In the genomic region with DNA sequence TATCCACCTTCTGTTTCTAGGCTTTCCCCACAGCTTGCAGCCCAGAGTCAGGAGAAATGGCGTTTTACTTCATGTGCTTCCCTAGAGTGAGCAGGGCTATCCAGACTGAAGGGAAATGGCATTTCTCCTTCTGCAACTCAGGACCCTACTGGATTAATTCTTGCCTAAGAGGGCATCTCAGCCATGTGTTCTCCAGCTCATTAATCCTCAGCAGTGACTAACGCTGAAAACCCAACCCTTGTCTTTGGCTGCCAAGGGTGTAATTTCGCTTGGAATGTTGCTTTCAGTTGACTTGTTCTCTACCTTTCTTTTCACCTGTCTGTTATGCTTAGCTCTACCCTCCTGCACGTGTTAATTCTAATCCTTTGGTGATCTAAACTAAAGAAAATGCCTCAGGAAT, we compare ENCODE assay signal across 14 cellular contexts. TPM values are rescaled to one million over a fixed set of nuclear protein-coding genes. Genes with fewer than 3 reads are reported as not detected.
DNase-seq lines count a peak whose midpoint lies in the region; TF ChIP-seq lines count a peak whose summit lies in the region.
"Had no signal": no experiment of that assay in that cellular context is flagged by ENCODE, and none has a peak within 500 bp of the region (broad histone marks: within the 10 kb centered on the region; RNA-seq: fewer than 3 reads in every experiment).

No MANE protein-coding gene starts in this region.

- no peak overlapping the region for H3K4me2 ChIP-seq in hepatocyte

- no peaks in the 10 kb centered on the region for H3K9me2 ChIP-seq in hepatocyte (replicated peaks; ENCODE audit: insufficient read depth)

- intact Hi-C loops in thyroid gland (cut with DNase I) = no loop called here

- no peak for TF ChIP-seq CTCF in hepatocyte (IDR thresholded peaks at IDR 0.05; ENCODE audit: poor library complexity)
- no peak for TF ChIP-seq CTCF in thyroid gland (IDR thresholded peaks at IDR 0.05)

- H3K27me3 ChIP-seq in hepatocyte = no peaks in the 10 kb centered on the region
- H3K27me3 ChIP-seq in thyroid gland = no peaks in the 10 kb centered on the region

- H3K36me3 ChIP-seq in hepatocyte (replicated peaks; ENCODE audit: insufficient read depth, low read depth) = no peaks in the 10 kb centered on the region
- H3K36me3 ChIP-seq in thyroid gland = no peaks in the 10 kb centered on the region
- H3K36me3 ChIP-seq: thoracic aorta had no signal

- H4K20me1 ChIP-seq in hepatocyte (ENCODE audit: insufficient read depth, poor library complexity, severe bottlenecking) = no peaks in the 10 kb centered on the region

- H3K79me2 ChIP-seq in hepatocyte = no peaks in the 10 kb centered on the region

- no peak for TF ChIP-seq POLR2A in thyroid gland (IDR thresholded peaks at IDR 0.05)

- H2AFZ ChIP-seq in hepatocyte = no peak overlapping the region

- no peaks in the 10 kb centered on the region for H3K9me3 ChIP-seq in hepatocyte (ENCODE audit: low read depth)
- no peaks in the 10 kb centered on the region for H3K9me3 ChIP-seq in thyroid gland
- H3K9me3 ChIP-seq: thoracic aorta had no signal

- WGBS in hepatocyte (ENCODE audit: low lambda C conversion rate, missing lambda C conversion rate) = 72% methylated on average over 4 of the region's 4 CpGs
- 68 to 79% methylated on average over 4 of the region's 4 CpGs for WGBS in thyroid gland, 2 donors

- in situ Hi-C loops in G401 (cut with HindIII; ENCODE audit: low sequenced_read_pairs) = no loop called here

- H3K4me1 ChIP-seq in hepatocyte (ENCODE audit: insufficient read depth) (peaks cover 43% of the 10 kb centered on the region), thyroid gland (peaks cover 40 to 58% of the 10 kb centered on the region in 2 donors)

- H3K27ac ChIP-seq in hepatocyte = peak overlapping the region; percentile 94
- H3K27ac ChIP-seq in thyroid gland = peak overlapping the region in 2 of 3 donors; percentile 19 to 82
- H3K27ac ChIP-seq: thoracic aorta had no signal

- H3K4me3 ChIP-seq in hepatocyte (no peak overlapping the region), thyroid gland (replicated peaks in 1 of 3) (no peak overlapping the region)
- H3K4me3 ChIP-seq: GM12878, thoracic aorta had no signal

- DNase-seq in HPDE6-E6E7 (ENCODE audit: extremely low spot score) (peak; percentile 81), amniotic epithelial cell (ENCODE audit: low read depth) (peak; percentile 92), hepatocyte (ENCODE audit: low spot score) (peak; percentile 35), thyroid gland (no peak), superior temporal gyrus (ENCODE audit: extremely low spot score) (no peak), G401 (ENCODE audit: low spot score) (no peak), SW 1271 (lab: John Stamatoyannopoulos, UW) (no peak)
- DNase-seq: activated T-cell treated with anti-CD3 and anti-CD28 coated beads, Interleukin-2, amount 50 U/mL, for 1 hour; anterior cingulate cortex; effector memory CD4-positive, alpha-beta T cell; NCI-H187 treated with DMSO at 0.1 percent for 48 hours; NCI-H748 treated with DMSO at 0.1 percent for 48 hours had no signal

RNA-seq across cellular contexts. Expression of a gene that starts 21.0 kb away (rescaled TPM):
- total RNA-seq in hepatocyte (39.9 and 67.3 TPM in 2 replicates), thyroid gland (100 to 1,000 TPM; 459 to 634 (median 503) TPM)
- polyA plus RNA-seq in hepatocyte = 51.1 and 52.6 TPM in 2 replicates
- total RNA-seq in G401 (2014; rRNA removed; shearing (Covaris generic)) = 607 and 806 TPM in 2 replicates

Comparison
In these comparisons a context has a peak if more than half of its experiments do, and no peak if none do; other contexts are left out.
1. DNase-seq: peak in HPDE6-E6E7 (single experiment), amniotic epithelial cell (single experiment) and hepatocyte (single experiment); none in thyroid gland (0 of 2), superior temporal gyrus (single experiment), G401 (single experiment) and SW 1271 (0 of 2).